19 cellular contexts compared by ENCODE assay signal in genomic region chr2:112891333-112891950, GRCh38. TPM values are rescaled to one million over a fixed set of nuclear protein-coding genes. Genes with fewer than 3 reads are reported as not detected.
DNase-seq lines count a peak whose midpoint lies in the region; ATAC-seq, FAIRE-seq and TF ChIP-seq lines count a peak whose summit lies in the region.
"Had no signal": no experiment of that assay in that cellular context is flagged by ENCODE, and none has a peak within 500 bp of the region (broad histone marks: within the 10 kb centered on the region; RNA-seq: fewer than 3 reads in every experiment).

No MANE protein-coding gene starts in this region.

- BruUV-seq in PC-3 (replicated peaks; lab: Mats Ljungman, UMichigan): no TSS peak

- no peak for FAIRE-seq in D721Med (lab: Jason Lieb, UNC)

- DNase-seq in PC-3 (peak; percentile 84), esophagus squamous epithelium (lab: John Stamatoyannopoulos, UW) (no peak), posterior cingulate gyrus (peak in 6 of 10 donors; percentile 26 to 86 (median 50)), D721Med (ENCODE audit: insufficient read length, low spot score) (no peak), NCI-H1105 treated with DMSO at 0.1 percent for 48 hours (lab: John Stamatoyannopoulos, UW) (no peak), SIG-M5 treated with dmso at 0.1 percent for 504 hours (lab: John Stamatoyannopoulos, UW; ENCODE audit: unreplicated experiment) (no peak)
- DNase-seq in CD8-positive, alpha-beta T cell: no peak
- DNase-seq: effector memory CD8-positive, alpha-beta T cell; left cardiac atrium; NCI-H345; T-helper 1 cell had no signal

- H3K9ac ChIP-seq in PC-3 (ENCODE audit: low read length): no peak overlapping the region

- no peaks in the 10 kb centered on the region for H3K4me1 Mint-ChIP-seq in CD8-positive, alpha-beta T cell (ENCODE audit: low read depth)
- H3K4me1 Mint-ChIP-seq: activated naive CD4-positive, alpha-beta T cell treated with anti-CD3 and anti-CD28 coated beads, Interleukin-2, amount 50 U/mL, for 24 hours; B cell; GM23338 had no signal

- H3K27ac ChIP-seq in HEK293 (ENCODE audit: extremely low read depth, low read depth, low read length) (no peak overlapping the region), PC-3 (ENCODE audit: low read length) (peak overlapping the region; percentile 59), esophagus squamous epithelium (peak overlapping the region; percentile 41 to 74 (median 56))
- no peak overlapping the region for H3K27ac ChIP-seq in CD8-positive, alpha-beta T cell (ENCODE audit: low read depth, low read length)
- H3K27ac ChIP-seq: cardiac muscle cell, prostate gland had no signal

- WGBS in esophagus squamous epithelium, 2 donors: 52 to 57% methylated on average over 6 of the region's 6 CpGs

- no peak for TF ChIP-seq POLR2A in esophagus squamous epithelium (IDR thresholded peaks at IDR 0.05)

- POLR2A ChIA-PET in HEK293 (lab: Yijun Ruan, JAX) (no interaction called here), PC-3 (lab: Charles Lee; ENCODE audit: unreplicated experiment) (no interaction called here)
- POLR2A ChIA-PET in CD8-positive, alpha-beta T cell (lab: Charles Lee): no interaction called here

- H3K4me3 ChIP-seq in HEK293 (ENCODE audit: low read depth, low read length) (no peak overlapping the region), PC-3 (ENCODE audit: low read length) (no peak overlapping the region), esophagus squamous epithelium (no peak overlapping the region)
- H3K4me3 ChIP-seq in CD8-positive, alpha-beta T cell (ENCODE audit: low read depth, low read length): no peak overlapping the region
- H3K4me3 ChIP-seq: cardiac muscle cell, GM23338, prostate gland had no signal

- TF ChIP-seq CTCF in HEK293 (tag by site-specific recombination; IDR thresholded peaks at IDR 0.05): no peak
- TF ChIP-seq CTCF in PC-3 (conservative IDR thresholded peaks at IDR 0.05; ENCODE audit: low read depth, low read length): no peak
- TF ChIP-seq CTCF in esophagus squamous epithelium (IDR thresholded peaks at IDR 0.05): no peak
- TF ChIP-seq CTCF in CD8-positive, alpha-beta T cell (IDR thresholded peaks at IDR 0.05): no peak
- no peak for TF ChIP-seq CTCF in D721Med (IDR thresholded peaks at IDR 0.05; ENCODE audit: insufficient read depth, missing control alignments)

- no peaks in the 10 kb centered on the region for H3K9me3 Mint-ChIP-seq in CD8-positive, alpha-beta T cell
- H3K9me3 Mint-ChIP-seq: activated naive CD4-positive, alpha-beta T cell treated with anti-CD3 and anti-CD28 coated beads, Interleukin-2, amount 50 U/mL, for 24 hours; effector memory CD8-positive, alpha-beta T cell; GM23338 had no signal

- H3K4me1 ChIP-seq in HEK293 (ENCODE audit: control insufficient read depth, insufficient read depth, low read length) (no peaks in the 10 kb centered on the region), PC-3 (ENCODE audit: insufficient read depth, low read length) (peaks cover 14% of the 10 kb centered on the region), esophagus squamous epithelium (peaks cover 0 to 25% (median 0%) of the 10 kb centered on the region in 3 donors)
- no peaks in the 10 kb centered on the region for H3K4me1 ChIP-seq in CD8-positive, alpha-beta T cell (ENCODE audit: insufficient read depth, low read length)
- H3K4me1 ChIP-seq: prostate gland had no signal

- intact Hi-C loops in PC-3 (cut with micrococcal nuclease) (no loop called here), esophagus squamous epithelium (cut with DNase I) (no loop called here), posterior cingulate gyrus (cut with DNase I) (no loop called here)
- intact Hi-C loops in CD8-positive, alpha-beta T cell (cut with DNase I, micrococcal nuclease): no loop called here

- no peaks in the 10 kb centered on the region for H3K79me2 ChIP-seq in PC-3 (ENCODE audit: low read length)

- H3F3A ChIP-seq in PC-3 (ENCODE audit: low read length, unreplicated experiment): no peaks in the 10 kb centered on the region

- H4K20me1 ChIP-seq in PC-3 (ENCODE audit: low read length): no peaks in the 10 kb centered on the region

- no peak overlapping the region for H3K27ac Mint-ChIP-seq in CD8-positive, alpha-beta T cell
- H3K27ac Mint-ChIP-seq: activated naive CD4-positive, alpha-beta T cell treated with anti-CD3 and anti-CD28 coated beads, Interleukin-2, amount 50 U/mL, for 24 hours; B cell; effector memory CD8-positive, alpha-beta T cell; GM23338 had no signal

- peak; percentile 56 for ATAC-seq in PC-3
- ATAC-seq in CD8-positive, alpha-beta T cell: no peak
- ATAC-seq: effector memory CD8-positive, alpha-beta T cell; GM23338; left cardiac atrium; Panc1 had no signal

- H3K36me3 Mint-ChIP-seq in CD8-positive, alpha-beta T cell: no peaks in the 10 kb centered on the region
- H3K36me3 Mint-ChIP-seq: activated naive CD4-positive, alpha-beta T cell treated with anti-CD3 and anti-CD28 coated beads, Interleukin-2, amount 50 U/mL, for 24 hours had no signal

- CTCF ChIA-PET in HEK293 (lab: Yijun Ruan, JAX) (interaction anchor here (0.7 to 1.1 kb wide), 4 partner anchors 46 to 265 kb away, joined by 3 to 5 read pairs (median 4); no protein-coding TSS in a partner anchor), PC-3 (lab: Charles Lee) (no interaction called here)
- CTCF ChIA-PET in CD8-positive, alpha-beta T cell (lab: Charles Lee): interaction anchor here (1.7 kb wide), 1 partner anchor 142 kb away, joined by 6 read pairs; no protein-coding TSS in a partner anchor

- H3K36me3 ChIP-seq in HEK293 (ENCODE audit: control insufficient read depth in 2 of 2, insufficient read depth in 1 of 2, low read length in 2 of 2) (no peaks in the 10 kb centered on the region), PC-3 (ENCODE audit: low read depth, low read length) (no peaks in the 10 kb centered on the region), esophagus squamous epithelium (no peaks in the 10 kb centered on the region)
- H3K36me3 ChIP-seq in CD8-positive, alpha-beta T cell (ENCODE audit: insufficient read depth, low read length): no peaks in the 10 kb centered on the region
- H3K36me3 ChIP-seq: cardiac muscle cell, prostate gland had no signal

- no peak overlapping the region for H2AFZ ChIP-seq in PC-3 (ENCODE audit: low read length)
- H2AFZ ChIP-seq: GM23338 had no signal

- no peaks in the 10 kb centered on the region for H3K9me2 ChIP-seq in PC-3 (replicated peaks; ENCODE audit: low read length)

- H3K27me3 Mint-ChIP-seq in CD8-positive, alpha-beta T cell (ENCODE audit: low read depth): no peaks in the 10 kb centered on the region
- H3K27me3 Mint-ChIP-seq: activated naive CD4-positive, alpha-beta T cell treated with anti-CD3 and anti-CD28 coated beads, Interleukin-2, amount 50 U/mL, for 24 hours; B cell; effector memory CD8-positive, alpha-beta T cell had no signal

- H3K9me3 ChIP-seq in HEK293 (ENCODE audit: control insufficient read depth, insufficient read depth, low read depth, low read length) (no peaks in the 10 kb centered on the region), PC-3 (ENCODE audit: low read length) (no peaks in the 10 kb centered on the region), esophagus squamous epithelium (no peaks in the 10 kb centered on the region)
- no peaks in the 10 kb centered on the region for H3K9me3 ChIP-seq in CD8-positive, alpha-beta T cell (ENCODE audit: low read length)
- H3K9me3 ChIP-seq: prostate gland had no signal

- peak overlapping the region; percentile 16; the same call in 1 of the 2 replicates for H3K4me2 ChIP-seq in PC-3 (ENCODE audit: low read length)
- H3K4me2 ChIP-seq: GM23338 had no signal

- H3K27me3 ChIP-seq in PC-3 (ENCODE audit: low read length) (no peaks in the 10 kb centered on the region), esophagus squamous epithelium (no peaks in the 10 kb centered on the region)
- no peaks in the 10 kb centered on the region for H3K27me3 ChIP-seq in CD8-positive, alpha-beta T cell (ENCODE audit: insufficient read depth, low read length)
- H3K27me3 ChIP-seq: cardiac muscle cell had no signal

- no peak overlapping the region for H3K4me3 Mint-ChIP-seq in CD8-positive, alpha-beta T cell
- H3K4me3 Mint-ChIP-seq: activated naive CD4-positive, alpha-beta T cell treated with anti-CD3 and anti-CD28 coated beads, Interleukin-2, amount 50 U/mL, for 24 hours; B cell; effector memory CD8-positive, alpha-beta T cell; GM23338 had no signal

TF ChIP-seq in HEK293, 187 proteins besides CTCF, POLR2A, EP300 and RAD21 (continues in another document):
- TF ChIP-seq ZNF26 (tag by site-specific recombination; IDR thresholded peaks at IDR 0.05) (no peak), ZNF529 (tag by site-specific recombination; IDR thresholded peaks at IDR 0.05; ENCODE audit: insufficient replicate concordance) (no peak), SCRT2 (tag by site-specific recombination; IDR thresholded peaks at IDR 0.05) (0 out of 2 replicates have a peak, but pooled peaks have one; percentile 18), ZNF202 (tag by site-specific recombination; IDR thresholded peaks at IDR 0.05; ENCODE audit: borderline replicate concordance) (no peak)

RNA-seq across cellular contexts. Expression of gene IL37, which starts 19.5 kb away (rescaled TPM):
- total RNA-seq in PC-3 (2014; rRNA removed) (1.6 and 2.6 TPM in 2 replicates), esophagus squamous epithelium (1 to 10 TPM in 1 of 4 donors, not detected in 3; 1.3 TPM)
- total RNA-seq in CD8-positive, alpha-beta T cell: not detected
- total RNA-seq: cardiac muscle cell, glomerular endothelial cell, GM23338, left cardiac atrium had no signal

RNA-seq across cellular contexts. Expression of gene IL1B, which starts 54.9 kb away (rescaled TPM):
- total RNA-seq in PC-3 (2014; rRNA removed) (48.4 and 67.5 TPM in 2 replicates), esophagus squamous epithelium (10 to 100 TPM in 1 of 4 donors, 1 to 10 TPM in 3; 1.3 to 16.5 (median 4.4) TPM)
- total RNA-seq in CD8-positive, alpha-beta T cell: under 1 TPM in 1 of 2 experiments, not detected in 1; 0.81 TPM
- total RNA-seq: cardiac muscle cell, GM23338, prostate gland had no signal

Comparison
In these comparisons a context has a peak if more than half of its experiments do, and no peak if none do; other contexts are left out.
1. H3K27ac ChIP-seq: peak in PC-3 (single experiment) and esophagus squamous epithelium (4 of 4); none in HEK293 (single experiment) and CD8-positive, alpha-beta T cell (single experiment).
2. DNase-seq: peak in PC-3 (single experiment) and posterior cingulate gyrus (6 of 10); none in esophagus squamous epithelium (single experiment), CD8-positive, alpha-beta T cell (0 of 7), D721Med (single experiment), NCI-H1105 treated with DMSO at 0.1 percent for 48 hours (single experiment) and SIG-M5 treated with dmso at 0.1 percent for 504 hours (single experiment).